In the genomic region with DNA sequence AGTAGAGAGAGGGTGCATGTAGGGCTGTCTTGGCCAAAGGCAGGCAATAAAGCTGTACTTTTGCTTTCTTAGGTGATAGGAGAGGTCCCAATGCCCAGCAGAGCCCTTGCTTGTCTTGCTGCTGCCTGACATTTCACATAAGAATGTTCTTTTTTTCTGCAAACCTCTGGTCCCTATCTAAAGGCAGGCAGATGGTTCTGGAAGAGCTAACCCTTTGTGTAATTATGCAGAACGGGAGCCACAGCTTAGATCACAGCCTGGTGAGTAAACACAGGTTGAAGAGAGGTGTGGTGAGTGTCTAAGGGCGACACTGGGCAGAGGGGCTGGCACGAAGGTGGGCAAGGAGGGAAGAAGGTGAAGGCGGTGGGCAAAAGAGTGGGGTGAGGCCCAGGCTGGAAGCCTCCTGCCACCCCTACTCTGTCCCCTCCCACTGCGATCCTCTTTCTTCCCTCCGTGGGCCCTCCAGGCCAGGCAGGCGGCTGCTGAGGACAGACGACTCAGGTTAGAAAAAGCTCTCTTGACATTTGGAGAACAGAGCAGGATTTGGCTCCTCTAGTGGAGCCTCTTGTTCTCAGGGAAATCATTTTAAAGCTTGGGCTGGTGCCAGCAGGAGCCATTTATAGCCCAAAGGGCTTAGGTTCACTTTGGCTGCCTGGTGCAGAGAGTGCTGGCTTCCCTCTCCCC, we compare ENCODE assay signal across 12 cellular contexts. TPM values are rescaled to one million over a fixed set of nuclear protein-coding genes. Genes with fewer than 3 reads are reported as not detected.
DNase-seq lines count a peak whose midpoint lies in the region; ATAC-seq, FAIRE-seq and TF ChIP-seq lines count a peak whose summit lies in the region.
"Had no signal": no experiment of that assay in that cellular context is flagged by ENCODE, and none has a peak within 500 bp of the region (broad histone marks: within the 10 kb centered on the region; RNA-seq: fewer than 3 reads in every experiment).

No MANE protein-coding gene starts in this region.

- H3K27me3 ChIP-seq in spleen (replicated peaks in 1 of 7) (peaks cover 0 to 8% (median 0%) of the 10 kb centered on the region in 7 donors), small intestine (ENCODE audit: control insufficient read depth in 2 of 2, insufficient read depth in 2 of 2, low read length in 2 of 2) (peaks cover 0 to 1% of the 10 kb centered on the region in 2 donors)

- WGBS in spleen, 5 donors: 68 to 90% (median 86%) methylated on average over 8 of the region's 8 CpGs
- 58 to 77% (median 65%) methylated on average over 8 of the region's 8 CpGs for WGBS in small intestine, 3 donors

- peak; percentile 51 for ATAC-seq in mucosa of descending colon

- DNase-seq in DMS53 (lab: John Stamatoyannopoulos, UW) (peak; percentile 99), NCI-H2107 (lab: John Stamatoyannopoulos, UW) (peak; percentile 90), cardiac fibroblast (ENCODE audit: low read depth in 2 of 2) (peak; percentile 8 to 33), mucosa of descending colon (peak in 1 of 3 donors; percentile 50), spleen (no peak), small intestine (no peak), UCSD-AML1 (lab: John Stamatoyannopoulos, UW; ENCODE audit: unreplicated experiment) (no peak)
- DNase-seq in activated CD4-positive, alpha-beta T cell treated with anti-CD3 and anti-CD28 coated beads for 48 hours: no peak
- DNase-seq: activated CD4-positive, alpha-beta T cell treated with anti-CD3 and anti-CD28 coated beads, Interleukin-2, amount 50 U/mL, for 4 hours; central memory CD4-positive, alpha-beta T cell; NCI-H2081 treated with DMSO at 0.1 percent for 48 hours had no signal

- TF ChIP-seq CTCF in cardiac fibroblast (IDR thresholded peaks at IDR 0.05; ENCODE audit: low read depth, low read length): no peak
- no peak for TF ChIP-seq CTCF in mucosa of descending colon (IDR thresholded peaks at IDR 0.05)
- no peak for TF ChIP-seq CTCF in spleen (IDR thresholded peaks at IDR 0.05 in 8 of 11, conservative IDR thresholded peaks at IDR 0.05 in 3 of 11)

- no peak overlapping the region for H3K27ac ChIP-seq in spleen
- no peak overlapping the region for H3K27ac ChIP-seq in small intestine (ENCODE audit: low read depth in 1 of 2, low read length in 1 of 2)

- H3K4me3 ChIP-seq in cardiac fibroblast (replicated peaks in 1 of 2; ENCODE audit: low read depth in 2 of 2, low read length in 2 of 2): no peak overlapping the region
- no peak overlapping the region for H3K4me3 ChIP-seq in mucosa of descending colon
- no peak overlapping the region for H3K4me3 ChIP-seq in spleen
- H3K4me3 ChIP-seq in small intestine (ENCODE audit: low read depth in 1 of 2, low read length in 2 of 2): no peak overlapping the region

- intact Hi-C loops in mucosa of descending colon (cut with DNase I, micrococcal nuclease) (no loop called here), spleen (cut with DNase I; ENCODE audit: low total_unique reads) (no loop called here)

- no peak for FAIRE-seq in small intestine (lab: Jason Lieb, UNC)

- TF ChIP-seq POLR2A in spleen (IDR thresholded peaks at IDR 0.05): no peak

- no peaks in the 10 kb centered on the region for H3K9me3 ChIP-seq in mucosa of descending colon
- H3K9me3 ChIP-seq in spleen: peaks cover 0 to 9% (median 3%) of the 10 kb centered on the region in 8 donors
- H3K9me3 ChIP-seq in small intestine (ENCODE audit: control insufficient read depth, low read depth): no peaks in the 10 kb centered on the region

- H3K4me1 ChIP-seq in mucosa of descending colon (ENCODE audit: low read depth) (no peaks in the 10 kb centered on the region), spleen (no peaks in the 10 kb centered on the region), small intestine (ENCODE audit: control insufficient read depth in 2 of 2, insufficient read depth in 1 of 2, low read depth in 1 of 2, low read length in 1 of 2) (no peaks in the 10 kb centered on the region)

- no peaks in the 10 kb centered on the region for H3K36me3 ChIP-seq in mucosa of descending colon (ENCODE audit: low read depth)
- H3K36me3 ChIP-seq in spleen: no peaks in the 10 kb centered on the region
- no peaks in the 10 kb centered on the region for H3K36me3 ChIP-seq in small intestine (ENCODE audit: control insufficient read depth in 2 of 2, insufficient read depth in 2 of 2, low read length in 2 of 2)

RNA-seq across cellular contexts. Expression of a gene that starts 42.8 kb away (rescaled TPM):
- total RNA-seq in mucosa of descending colon: under 1 TPM in 1 of 3 donors, not detected in 2; 0.13 TPM
- not detected for total RNA-seq in spleen
- polyA plus RNA-seq in spleen: not detected
- polyA plus RNA-seq in small intestine: under 1 TPM in 1 of 3 donors, not detected in 2; 0.01 TPM
- polyA plus RNA-seq: CD14-positive monocyte had no signal

Comparison
In these comparisons a context has a peak if more than half of its experiments do, and no peak if none do; other contexts are left out.
1. DNase-seq: peak in DMS53 (single experiment), NCI-H2107 (single experiment) and cardiac fibroblast (2 of 2); none in activated CD4-positive, alpha-beta T cell treated with anti-CD3 and anti-CD28 coated beads for 48 hours (single experiment), spleen (single experiment), small intestine (single experiment) and UCSD-AML1 (single experiment).